6 cellular contexts compared by ENCODE assay signal in genomic region chr18:7697306-7697705, GRCh38.
"Had no signal": no experiment of that assay in that cellular context is flagged by ENCODE, and none has a peak within 500 bp of the region (broad histone marks: within the 10 kb centered on the region; RNA-seq: fewer than 3 reads in every experiment).

No MANE protein-coding gene starts in this region.

- ATAC-seq: GM23338, HepG2 had no signal

- FAIRE-seq: H1, HepG2 had no signal

- DNase-seq: H9, HCEC 1CT, KBM-7 had no signal
